In genomic region chr19:18932216-18932841, GRCh38 we compare ENCODE assay signal across 8 cellular contexts. TPM values are rescaled to one million over a fixed set of nuclear protein-coding genes. Genes with fewer than 3 reads are reported as not detected.
A peak's percentile ranks its signal among the peaks of the same experiment; 100 is the strongest.
DNase-seq lines count a peak whose midpoint lies in the region; ATAC-seq and TF ChIP-seq lines count a peak whose summit lies in the region.

No MANE protein-coding gene starts in this region.

- peak overlapping the region; percentile 68; the same call in 1 of the 2 replicates for H3K9ac ChIP-seq in ES-I3 (ENCODE audit: low read depth, low read length)

- peaks cover 13% of the 10 kb centered on the region for H3K27me3 Mint-ChIP-seq in activated CD8-positive, alpha-beta memory T cell treated with anti-CD3 and anti-CD28 coated beads, Interleukin-2, amount 10 ng/mL, durations not matched to agents 7 days and 5 days
- peaks cover 16% of the 10 kb centered on the region for H3K27me3 Mint-ChIP-seq in endothelial cell (ENCODE audit: unreplicated experiment)
- H3K27me3 Mint-ChIP-seq in naive B cell: peaks cover 5 to 34% (median 9%) of the 10 kb centered on the region in 3 donors

- TF ChIP-seq CTCF in endothelial cell (IDR thresholded peaks at IDR 0.05; ENCODE audit: unreplicated experiment): no peak

- peak overlapping the region; percentile 25 for H3K4me3 Mint-ChIP-seq in activated CD8-positive, alpha-beta memory T cell treated with anti-CD3 and anti-CD28 coated beads, Interleukin-2, amount 10 ng/mL, durations not matched to agents 7 days and 5 days
- H3K4me3 Mint-ChIP-seq in endothelial cell (ENCODE audit: unreplicated experiment) (peak overlapping the region; percentile 69), naive B cell (peak overlapping the region; percentile 27 to 85 (median 77))

- H3K4me1 ChIP-seq in ES-I3 (ENCODE audit: insufficient read depth, low read length): peaks cover 4% of the 10 kb centered on the region; the same call in 1 of the 2 replicates

- CTCF ChIA-PET in activated CD8-positive, alpha-beta memory T cell treated with anti-CD3 and anti-CD28 coated beads, Interleukin-2, amount 10 ng/mL, durations not matched to agents 7 days and 5 days (lab: Charles Lee): no interaction called here

- DNase-seq in NCI-H748 (lab: John Stamatoyannopoulos, UW; ENCODE audit: unreplicated experiment): peak; percentile 72
- peak; percentile 82 for DNase-seq in activated CD8-positive, alpha-beta memory T cell treated with anti-CD3 and anti-CD28 coated beads, Interleukin-2, amount 10 ng/mL, durations not matched to agents 7 days and 5 days
- DNase-seq in endothelial cell (ENCODE audit: low spot score): peak; percentile 90
- peak; percentile 58 for DNase-seq in naive B cell
- DNase-seq in stimulated activated naive CD8-positive, alpha-beta T cell treated with anti-CD3 and anti-CD28 coated beads, Interleukin-15, Interleukin-2, amounts not matched to agents 100 U/mL and 50 U/mL, for 24 hours: peak; percentile 91
- no peak for DNase-seq in DMS79 (lab: John Stamatoyannopoulos, UW)

- no peaks in the 10 kb centered on the region for H3K9me3 Mint-ChIP-seq in activated CD8-positive, alpha-beta memory T cell treated with anti-CD3 and anti-CD28 coated beads, Interleukin-2, amount 10 ng/mL, durations not matched to agents 7 days and 5 days (ENCODE audit: low read depth)
- no peaks in the 10 kb centered on the region for H3K9me3 Mint-ChIP-seq in endothelial cell (ENCODE audit: unreplicated experiment)
- peaks cover 0 to 1% (median 0%) of the 10 kb centered on the region in 7 donors for H3K9me3 Mint-ChIP-seq in naive B cell

- H3K36me3 Mint-ChIP-seq in activated CD8-positive, alpha-beta memory T cell treated with anti-CD3 and anti-CD28 coated beads, Interleukin-2, amount 10 ng/mL, durations not matched to agents 7 days and 5 days: peaks cover under 1% of the 10 kb centered on the region
- H3K36me3 Mint-ChIP-seq in endothelial cell (ENCODE audit: low read depth, unreplicated experiment) (peaks cover 22% of the 10 kb centered on the region), naive B cell (no peaks in the 10 kb centered on the region)

- H3K27ac Mint-ChIP-seq in activated CD8-positive, alpha-beta memory T cell treated with anti-CD3 and anti-CD28 coated beads, Interleukin-2, amount 10 ng/mL, durations not matched to agents 7 days and 5 days: no peak overlapping the region
- H3K27ac Mint-ChIP-seq in endothelial cell (ENCODE audit: unreplicated experiment) (no peak overlapping the region), naive B cell (peak overlapping the region in 1 of 6 donors; percentile 52)

- no peaks in the 10 kb centered on the region for H3K9me3 ChIP-seq in ES-I3 (ENCODE audit: control insufficient read depth, insufficient read depth, low read length)

- ATAC-seq in activated CD8-positive, alpha-beta memory T cell treated with anti-CD3 and anti-CD28 coated beads, Interleukin-2, amount 10 ng/mL, durations not matched to agents 7 days and 5 days: peak; percentile 92
- peak; percentile 93 to 95 for ATAC-seq in naive B cell (ENCODE audit: low read depth in 2 of 2)
- ATAC-seq in stimulated activated naive CD8-positive, alpha-beta T cell treated with anti-CD3 and anti-CD28 coated beads, Interleukin-15, Interleukin-2, amounts not matched to agents 100 U/mL and 50 U/mL, for 24 hours: peak; percentile 87
- no peak for ATAC-seq in GM19328 (IDR thresholded peaks at IDR 0.05; ENCODE audit: unreplicated experiment)

- peaks cover 3% of the 10 kb centered on the region; the same call in 1 of the 2 replicates for H3K36me3 ChIP-seq in ES-I3 (ENCODE audit: insufficient read depth, low read length)

- peaks cover 5% of the 10 kb centered on the region for H3K4me1 Mint-ChIP-seq in activated CD8-positive, alpha-beta memory T cell treated with anti-CD3 and anti-CD28 coated beads, Interleukin-2, amount 10 ng/mL, durations not matched to agents 7 days and 5 days
- H3K4me1 Mint-ChIP-seq in endothelial cell (ENCODE audit: unreplicated experiment) (peaks cover 6% of the 10 kb centered on the region), naive B cell (peaks cover 8 to 15% (median 10%) of the 10 kb centered on the region in 3 donors)

RNA-seq across cellular contexts. Expression of gene HOMER3, which starts 8.7 kb away (rescaled TPM):
- total RNA-seq in activated CD8-positive, alpha-beta memory T cell treated with anti-CD3 and anti-CD28 coated beads, Interleukin-2, amount 10 ng/mL, durations not matched to agents 7 days and 5 days: under 1 TPM in 1 of 2 experiments, not detected in 1; 0.26 TPM
- 222 TPM for total RNA-seq in endothelial cell (ENCODE audit: unreplicated experiment)
- polyA plus RNA-seq in naive B cell (ENCODE audit: low read depth in 6 of 6): under 1 TPM in 3 of 6 donors, not detected in 3; 0.44 to 0.69 (median 0.49) TPM

RNA-seq across cellular contexts. Expression of gene DDX49, which starts 12.8 kb away (rescaled TPM):
- 10 to 100 TPM; 48.2 to 56.4 TPM for total RNA-seq in activated CD8-positive, alpha-beta memory T cell treated with anti-CD3 and anti-CD28 coated beads, Interleukin-2, amount 10 ng/mL, durations not matched to agents 7 days and 5 days
- total RNA-seq in endothelial cell (ENCODE audit: unreplicated experiment): 33.7 TPM
- polyA plus RNA-seq in naive B cell (ENCODE audit: low read depth in 6 of 6): 10 to 100 TPM; 14.2 to 33.3 (median 24.5) TPM

RNA-seq across cellular contexts. Expression of gene COPE, which starts 13.1 kb away (rescaled TPM):
- total RNA-seq in activated CD8-positive, alpha-beta memory T cell treated with anti-CD3 and anti-CD28 coated beads, Interleukin-2, amount 10 ng/mL, durations not matched to agents 7 days and 5 days: 100 to 1,000 TPM; 251 to 264 TPM
- 213 TPM for total RNA-seq in endothelial cell (ENCODE audit: unreplicated experiment)
- polyA plus RNA-seq in naive B cell (ENCODE audit: low read depth in 6 of 6): 100 to 1,000 TPM; 204 to 322 (median 251) TPM

RNA-seq across cellular contexts. Expression of gene CERS1, which starts 36.4 kb away (rescaled TPM):
- total RNA-seq in activated CD8-positive, alpha-beta memory T cell treated with anti-CD3 and anti-CD28 coated beads, Interleukin-2, amount 10 ng/mL, durations not matched to agents 7 days and 5 days: not detected
- total RNA-seq in endothelial cell (ENCODE audit: unreplicated experiment): 15.7 TPM
- under 1 TPM in 1 of 6 donors, not detected in 5; 0.15 TPM for polyA plus RNA-seq in naive B cell (ENCODE audit: low read depth in 6 of 6)

Comparison
In these comparisons a context has a peak if more than half of its experiments do, and no peak if none do; other contexts are left out.
1. H3K4me3 Mint-ChIP-seq: peak in every context shown above with its lines; median percentile 77 in naive B cell; 69 in endothelial cell; 25 in activated CD8-positive, alpha-beta memory T cell treated with anti-CD3 and anti-CD28 coated beads, Interleukin-2, amount 10 ng/mL, durations not matched to agents 7 days and 5 days.
2. RNA of gene HOMER3, which starts 8.7 kb away (total RNA-seq): 222 TPM in endothelial cell (single experiment); 0.26 TPM in activated CD8-positive, alpha-beta memory T cell treated with anti-CD3 and anti-CD28 coated beads, Interleukin-2, amount 10 ng/mL, durations not matched to agents 7 days and 5 days; every median in the first group is over 100 times any median in the second.